ENCODE assay signal across 8 cellular contexts in genomic region chrX:101485212-101486064, GRCh38. TPM values are rescaled to one million over a fixed set of nuclear protein-coding genes. Genes with fewer than 3 reads are reported as not detected.
DNase-seq lines count a peak whose midpoint lies in the region; ATAC-seq and TF ChIP-seq lines count a peak whose summit lies in the region.

ARMCX4 (plus strand) TSS chrX:101485456; CDS start chrX:101488590, 3,134 bp downstream.

- H3K9me3 ChIP-seq in Panc1 (ENCODE audit: control insufficient read depth, insufficient read depth, low read depth, low read length) (no peaks in the 10 kb centered on the region), left ventricle myocardium inferior (replicated peaks) (no peaks in the 10 kb centered on the region)

- DNase-seq in activated gamma-delta T cell treated with Interleukin-2 at 50 U/mL for 16 hours (peak; percentile 14), activated gamma-delta T cell (lab: John Stamatoyannopoulos, UW) (no peak), Panc1 (ENCODE audit: low read depth, low spot score) (no peak), left ventricle myocardium inferior (peak; percentile 34), pons (ENCODE audit: low spot score) (peak; percentile 31), ureter (ENCODE audit: low spot score) (no peak)
- DNase-seq in activated naive CD8-positive, alpha-beta T cell treated with anti-CD3 and anti-CD28 coated beads for 36 hours: peak; percentile 41

- H3K27ac Mint-ChIP-seq in activated naive CD8-positive, alpha-beta T cell treated with anti-CD3 and anti-CD28 coated beads for 36 hours: peak within 1 kb of the TSS; percentile 38

- H3K4me3 Mint-ChIP-seq in activated naive CD8-positive, alpha-beta T cell treated with anti-CD3 and anti-CD28 coated beads for 36 hours: peak within 1 kb of the TSS; percentile 76

- H3K27me3 Mint-ChIP-seq in activated naive CD8-positive, alpha-beta T cell treated with anti-CD3 and anti-CD28 coated beads for 36 hours: no peaks in the 10 kb centered on the region

- peak within 1 kb of the TSS; percentile 34 to 46 for H3K4me3 ChIP-seq in Panc1 (ENCODE audit: low read depth in 2 of 2, low read length in 2 of 2)
- H3K4me3 ChIP-seq in left ventricle myocardium inferior: peak within 1 kb of the TSS; percentile 68

- intact Hi-C loops in Panc1 (cut with micrococcal nuclease; ENCODE audit: unreplicated experiment): no loop called here
- intact Hi-C loops in left ventricle myocardium inferior (cut with micrococcal nuclease): no loop called here

- POLR2A ChIA-PET in Panc1 (lab: Charles Lee): no interaction called here

- H3K9me3 Mint-ChIP-seq in activated naive CD8-positive, alpha-beta T cell treated with anti-CD3 and anti-CD28 coated beads for 36 hours: no peaks in the 10 kb centered on the region

- TF ChIP-seq CTCF in Panc1 (IDR thresholded peaks at IDR 0.05): no peak
- TF ChIP-seq CTCF in left ventricle myocardium inferior (IDR thresholded peaks at IDR 0.05; ENCODE audit: borderline replicate concordance): no peak

- H3K4me1 ChIP-seq in Panc1 (ENCODE audit: control insufficient read depth, insufficient read depth, low read length) (no peaks in the 10 kb centered on the region), left ventricle myocardium inferior (no peaks in the 10 kb centered on the region)

- BruUV-seq in Panc1 (replicated peaks; lab: Mats Ljungman, UMichigan): no TSS peak

- ATAC-seq in Panc1 (peak; percentile 91), HG02763 (IDR thresholded peaks at IDR 0.05; ENCODE audit: unreplicated experiment) (no peak)

- H3K27ac ChIP-seq in Panc1 (ENCODE audit: low read length): no peak within 1 kb of the TSS
- no peak within 1 kb of the TSS for H3K27ac ChIP-seq in left ventricle myocardium inferior (replicated peaks)

- in situ Hi-C loops in Panc1 (cut with HindIII; ENCODE audit: low pct_unique_long_range_greater_than_20kb, low sequenced_read_pairs): no loop called here

- H3K4me1 Mint-ChIP-seq in activated naive CD8-positive, alpha-beta T cell treated with anti-CD3 and anti-CD28 coated beads for 36 hours: peaks cover 9% of the 10 kb centered on the region

- CTCF ChIA-PET in Panc1 (lab: Charles Lee): no interaction called here

- H3K36me3 ChIP-seq in Panc1 (ENCODE audit: control insufficient read depth, insufficient read depth, low read length): no peaks in the 10 kb centered on the region
- H3K36me3 ChIP-seq in left ventricle myocardium inferior: no peaks in the 10 kb centered on the region

- no peaks in the 10 kb centered on the region for H3K36me3 Mint-ChIP-seq in activated naive CD8-positive, alpha-beta T cell treated with anti-CD3 and anti-CD28 coated beads for 36 hours

- no peaks in the 10 kb centered on the region; the same call in 1 of the 2 replicates for H3K27me3 ChIP-seq in Panc1 (ENCODE audit: control insufficient read depth, insufficient read depth, low read length)
- H3K27me3 ChIP-seq in left ventricle myocardium inferior (ENCODE audit: low read depth): no peaks in the 10 kb centered on the region

RNA-seq across cellular contexts. Expression of gene ARMCX4, which starts in this region (rescaled TPM):
- total RNA-seq in Panc1 (2021; ENCODE audit: unreplicated experiment): 5.0 TPM
- polyA plus RNA-seq in Panc1 (2012; ENCODE audit: insufficient read length): 6.6 TPM
- total RNA-seq in activated naive CD8-positive, alpha-beta T cell treated with anti-CD3 and anti-CD28 coated beads for 36 hours: 1 to 10 TPM; 5.5 to 6.8 TPM
- total RNA-seq in left ventricle myocardium inferior: 5.3 TPM
- 29.8 TPM for total RNA-seq in ureter

Comparison
In these comparisons a context has a peak if more than half of its experiments do, and no peak if none do; other contexts are left out.
1. DNase-seq: peak in activated gamma-delta T cell treated with Interleukin-2 at 50 U/mL for 16 hours (single experiment), activated naive CD8-positive, alpha-beta T cell treated with anti-CD3 and anti-CD28 coated beads for 36 hours (single experiment), left ventricle myocardium inferior (single experiment) and pons (single experiment); none in activated gamma-delta T cell (single experiment), Panc1 (single experiment) and ureter (single experiment).